Comparison of ENCODE assay signal across 8 cellular contexts in the genomic region with DNA sequence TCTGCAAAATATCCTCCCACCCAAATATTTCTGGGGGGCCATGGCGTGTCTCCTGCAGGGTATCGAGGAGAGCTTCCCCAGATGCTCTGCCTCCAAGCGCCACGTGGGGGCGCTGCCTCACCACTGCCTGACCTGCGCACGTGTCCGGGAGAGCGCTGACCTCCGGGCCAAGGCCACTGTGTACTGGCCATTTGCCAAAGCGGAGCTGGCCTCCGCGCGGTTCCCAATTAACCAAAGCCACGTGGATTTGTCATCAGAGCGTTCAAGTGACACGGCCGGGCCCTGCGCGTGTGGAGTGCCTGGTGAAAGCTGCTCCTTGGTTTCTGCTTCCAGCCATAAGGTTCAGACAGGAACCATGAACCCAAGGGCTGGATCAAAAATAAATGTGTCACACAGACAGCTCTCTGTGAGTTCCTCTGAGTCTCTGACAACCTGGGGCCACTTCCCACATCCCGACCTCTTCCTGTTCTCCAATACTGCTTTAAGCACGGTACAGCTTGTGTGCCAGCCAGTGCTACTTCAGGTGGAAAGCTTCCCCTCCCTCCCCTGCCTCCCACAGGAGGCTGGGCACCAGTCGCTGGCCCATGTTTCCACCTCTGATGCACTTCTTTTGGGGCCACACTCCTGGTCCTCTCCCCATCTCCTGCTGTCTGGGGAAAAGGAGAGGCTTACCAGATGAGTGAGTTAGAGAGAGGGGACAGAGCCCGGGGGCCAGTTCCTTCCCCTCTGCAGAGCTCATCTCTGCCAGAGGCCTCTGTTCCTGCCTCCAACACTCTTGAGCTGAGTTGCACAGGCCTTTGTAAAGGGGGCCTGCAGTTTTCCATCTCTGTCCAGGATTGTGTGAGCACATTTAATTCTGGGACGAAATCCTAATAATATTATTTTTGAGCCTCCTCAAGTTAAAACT. TPM values are rescaled to one million over a fixed set of nuclear protein-coding genes. Genes with fewer than 3 reads are reported as not detected.
DNase-seq lines count a peak whose midpoint lies in the region; ATAC-seq and TF ChIP-seq lines count a peak whose summit lies in the region.

No MANE protein-coding gene starts in this region.

- peaks cover 3% of the 10 kb centered on the region for H3K4me1 ChIP-seq in ACC112 (ENCODE audit: control insufficient read depth, insufficient read depth, low read length, unreplicated experiment)
- peaks cover 10% of the 10 kb centered on the region for H3K4me1 ChIP-seq in OCI-LY3 (ENCODE audit: low read length)
- no peaks in the 10 kb centered on the region for H3K4me1 ChIP-seq in colonic mucosa
- H3K4me1 ChIP-seq in lung (ENCODE audit: control insufficient read depth in 2 of 2, insufficient read depth in 2 of 2, low read length in 2 of 2) = no peaks in the 10 kb centered on the region
- peaks cover 0 to 6% (median 0%) of the 10 kb centered on the region in 4 donors for H3K4me1 ChIP-seq in tibial nerve

- peak overlapping the region; percentile 80 for H3K4me2 ChIP-seq in OCI-LY3 (ENCODE audit: low read length)

- intact Hi-C loops in colonic mucosa (cut with DNase I) = no loop called here

- H3K4me3 ChIP-seq in ACC112 (ENCODE audit: low read depth, low read length) (peak overlapping the region; percentile 68), OCI-LY3 (ENCODE audit: low read length) (peak overlapping the region; percentile 68), colonic mucosa (no peak overlapping the region), lung (no peak overlapping the region), tibial nerve (no peak overlapping the region)

- TF ChIP-seq POLR2A in tibial nerve (IDR thresholded peaks at IDR 0.05) = no peak

- H3K27me3 ChIP-seq in ACC112 (ENCODE audit: insufficient read depth, low read length) = no peaks in the 10 kb centered on the region
- H3K27me3 ChIP-seq in OCI-LY3 (ENCODE audit: low read depth, low read length) = no peaks in the 10 kb centered on the region
- no peaks in the 10 kb centered on the region for H3K27me3 ChIP-seq in colonic mucosa
- no peaks in the 10 kb centered on the region for H3K27me3 ChIP-seq in lung (ENCODE audit: control insufficient read depth, insufficient read depth)
- no peaks in the 10 kb centered on the region for H3K27me3 ChIP-seq in tibial nerve

- H3K27ac ChIP-seq in ACC112 (ENCODE audit: low read depth, low read length) (no peak overlapping the region), OCI-LY3 (ENCODE audit: low read length) (no peak overlapping the region), colonic mucosa (no peak overlapping the region), lung (ENCODE audit: low read depth in 1 of 2, low read length in 1 of 2) (no peak overlapping the region), tibial nerve (no peak overlapping the region)

- H2AFZ ChIP-seq in ACC112 (ENCODE audit: low read length, unreplicated experiment) = no peak overlapping the region
- peak overlapping the region; percentile 96 for H2AFZ ChIP-seq in OCI-LY3 (ENCODE audit: low read depth, low read length)

- TF ChIP-seq EP300 in tibial nerve (IDR thresholded peaks at IDR 0.05) = no peak

- no peaks in the 10 kb centered on the region for H4K20me1 ChIP-seq in OCI-LY3 (ENCODE audit: insufficient read depth, low read length)

- no peaks in the 10 kb centered on the region for H3K79me2 ChIP-seq in ACC112 (ENCODE audit: control insufficient read depth, insufficient read depth, low read length, unreplicated experiment)
- no peaks in the 10 kb centered on the region for H3K79me2 ChIP-seq in OCI-LY3 (ENCODE audit: low read length)

- no peaks in the 10 kb centered on the region for H3K36me3 ChIP-seq in ACC112 (ENCODE audit: insufficient read depth, low read length)
- H3K36me3 ChIP-seq in OCI-LY3 (replicated peaks; ENCODE audit: low read depth, low read length) = no peaks in the 10 kb centered on the region
- H3K36me3 ChIP-seq in colonic mucosa = no peaks in the 10 kb centered on the region
- no peaks in the 10 kb centered on the region for H3K36me3 ChIP-seq in lung (ENCODE audit: control insufficient read depth in 2 of 2, insufficient read depth in 2 of 2, low read length in 2 of 2)
- no peaks in the 10 kb centered on the region for H3K36me3 ChIP-seq in tibial nerve

- H3K9ac ChIP-seq in OCI-LY3 (ENCODE audit: low read length) (peak overlapping the region; percentile 35; the same call in 1 of the 2 replicates), colonic mucosa (ENCODE audit: low read depth in 2 of 2, low read length in 2 of 2) (no peak overlapping the region)

- DNase-seq in GM10266 (ENCODE audit: extremely low spot score) (peak; percentile 32), colonic mucosa (peak; percentile 67), lung (ENCODE audit: low spot score) (peak; percentile 54), tibial nerve (ENCODE audit: low spot score in 2 of 2) (peak in 1 of 2 donors; percentile 17), OCI-M2 (lab: John Stamatoyannopoulos, UW; ENCODE audit: unreplicated experiment) (no peak)

- H3K9me3 ChIP-seq in OCI-LY3 (ENCODE audit: insufficient read depth, low read length) = no peaks in the 10 kb centered on the region
- H3K9me3 ChIP-seq in colonic mucosa = no peaks in the 10 kb centered on the region
- H3K9me3 ChIP-seq in lung (ENCODE audit: control insufficient read depth in 2 of 2, insufficient read depth in 1 of 2, low read length in 1 of 2) = no peaks in the 10 kb centered on the region
- H3K9me3 ChIP-seq in tibial nerve = no peaks in the 10 kb centered on the region

- ATAC-seq in HG03025 (IDR thresholded peaks at IDR 0.05; ENCODE audit: low FRiP score, unreplicated experiment) (peak; percentile 50), lung (ENCODE audit: insufficient read depth, low FRiP score) (peak; percentile 68)

- 9 to 11% methylated on average over 25 of the region's 25 CpGs for WGBS in lung, 2 donors
- 17% methylated on average over 15 to 25 of the region's 25 CpGs for WGBS in tibial nerve, 2 donors

- peak; percentile 85 for TF ChIP-seq CTCF in GM10266 (IDR thresholded peaks at IDR 0.05; ENCODE audit: control insufficient read depth, insufficient read depth, low read depth, missing control alignments)
- peak; percentile 99 for TF ChIP-seq CTCF in OCI-LY3 (IDR thresholded peaks at IDR 0.05; ENCODE audit: low read depth, low read length)
- peak; percentile 77 for TF ChIP-seq CTCF in colonic mucosa (IDR thresholded peaks at IDR 0.05)
- peak; percentile 10 for TF ChIP-seq CTCF in lung (IDR thresholded peaks at IDR 0.05; ENCODE audit: control extremely low read depth, extremely low read depth)
- peak; percentile 46 to 70 (median 57) for TF ChIP-seq CTCF in tibial nerve (IDR thresholded peaks at IDR 0.05)

RNA-seq across cellular contexts. Expression of gene ZP4, which starts 26.1 kb away (rescaled TPM):
- total RNA-seq in colonic mucosa (not detected), lung (not detected), tibial nerve (not detected)
- polyA plus RNA-seq in lung = not detected

Comparison
In these comparisons a context has a peak if more than half of its experiments do, and no peak if none do; other contexts are left out.
1. H3K4me3 ChIP-seq: peak in ACC112 (single experiment) and OCI-LY3 (single experiment); none in colonic mucosa (single experiment), lung (single experiment) and tibial nerve (0 of 4).
2. CTCF ChIP-seq: peak in every context shown above with its lines; median percentile 99 in OCI-LY3; 85 in GM10266; 77 in colonic mucosa; 57 in tibial nerve; 10 in lung.